ENCODE assay signal across 18 cellular contexts in genomic region chr18:63570721-63571120, GRCh38. TPM values are rescaled to one million over a fixed set of nuclear protein-coding genes. Genes with fewer than 3 reads are reported as not detected.
DNase-seq lines count a peak whose midpoint lies in the region; ATAC-seq and TF ChIP-seq lines count a peak whose summit lies in the region.
"Had no signal": no experiment of that assay in that cellular context is flagged by ENCODE, and none has a peak within 500 bp of the region (broad histone marks: within the 10 kb centered on the region; RNA-seq: fewer than 3 reads in every experiment).

No MANE protein-coding gene starts in this region.

- no peak overlapping the region for H2BK120ac ChIP-seq in trophoblast cell (ENCODE audit: insufficient read depth, low read length, poor library complexity)

- H3K36me3 ChIP-seq in adipocyte (ENCODE audit: control insufficient read depth, insufficient read depth, low read length, severe bottlenecking): no peaks in the 10 kb centered on the region
- no peaks in the 10 kb centered on the region for H3K36me3 ChIP-seq in trophoblast cell (ENCODE audit: control insufficient read depth in 1 of 2, insufficient read depth in 2 of 2, low read length in 2 of 2)

- no peak overlapping the region for H3K14ac ChIP-seq in trophoblast cell (ENCODE audit: low read length)

- no peak overlapping the region for H4K91ac ChIP-seq in trophoblast cell (ENCODE audit: low read depth, low read length)

- no peak for TF ChIP-seq CTCF in AG10803 (conservative IDR thresholded peaks at IDR 0.05; ENCODE audit: low read length)

- no peak overlapping the region for H3K4ac ChIP-seq in trophoblast cell (ENCODE audit: low read depth, low read length)

- H4K8ac ChIP-seq in trophoblast cell (ENCODE audit: low read depth, low read length): no peak overlapping the region

- no peaks in the 10 kb centered on the region for H3K9me3 ChIP-seq in adipocyte (ENCODE audit: control insufficient read depth, low read length)
- H3K9me3 ChIP-seq in trophoblast cell (ENCODE audit: insufficient read depth, low read depth, low read length): peaks cover 1% of the 10 kb centered on the region

- H2BK12ac ChIP-seq in trophoblast cell (ENCODE audit: low read length): no peak overlapping the region

- H3K27me3 ChIP-seq in adipocyte (replicated peaks; ENCODE audit: control insufficient read depth, insufficient read depth, low read length): no peaks in the 10 kb centered on the region
- H3K27me3 ChIP-seq in trophoblast cell (ENCODE audit: insufficient read depth, low read length): no peaks in the 10 kb centered on the region

- H3K79me1 ChIP-seq in trophoblast cell (ENCODE audit: low read length): no peaks in the 10 kb centered on the region

- no peak for ATAC-seq in HG02610 (IDR thresholded peaks at IDR 0.05; ENCODE audit: unreplicated experiment)
- ATAC-seq: CD8-positive, alpha-beta T cell; GM23338 had no signal

- DNase-seq in AG10803 (ENCODE audit: low read depth) (peak; percentile 70), adipocyte (ENCODE audit: low read depth) (peak; percentile 22), fibroblast of gingiva (ENCODE audit: low read depth) (peak; percentile 35), trophoblast cell (peak; percentile 30 to 76), NCI-H524 (lab: John Stamatoyannopoulos, UW) (no peak), epidermal melanocyte (ENCODE audit: insufficient read length, low spot score) (no peak)
- no peak for DNase-seq in activated CD4-positive, alpha-beta T cell treated with anti-CD3 and anti-CD28 coated beads, Interleukin-2, amount 50 U/mL, for 48 hours
- DNase-seq: CD8-positive, alpha-beta T cell; COR-L47; DMS153; DMS79 treated with DMSO at 0.1 percent for 48 hours; EL; H7 had no signal

- H3K4me1 ChIP-seq in adipocyte (ENCODE audit: control insufficient read depth, insufficient read depth, low read length): peaks cover 53% of the 10 kb centered on the region
- H3K4me1 ChIP-seq in trophoblast cell (ENCODE audit: control insufficient read depth in 1 of 2, insufficient read depth in 2 of 2, low read length in 2 of 2): no peaks in the 10 kb centered on the region

- H3K4me3 ChIP-seq in AG10803 (ENCODE audit: low read length) (no peak overlapping the region), adipocyte (ENCODE audit: low read length) (no peak overlapping the region), trophoblast cell (ENCODE audit: low read depth, low read length) (no peak overlapping the region)
- H3K4me3 ChIP-seq: GM23338 had no signal

- H4K12ac ChIP-seq in trophoblast cell (ENCODE audit: low read depth, low read length): no peak overlapping the region

- H2BK5ac ChIP-seq in trophoblast cell (ENCODE audit: low read depth, low read length, poor library complexity): no peak overlapping the region

- no peak overlapping the region for H3K23ac ChIP-seq in trophoblast cell (ENCODE audit: low read length)

- no peaks in the 10 kb centered on the region for H3K79me2 ChIP-seq in trophoblast cell (ENCODE audit: control insufficient read depth, insufficient read depth, low read length, poor library complexity)

- no peak overlapping the region for H3K4me2 ChIP-seq in trophoblast cell (ENCODE audit: low read length)
- H3K4me2 ChIP-seq: GM23338 had no signal

- no peak overlapping the region for H3K27ac ChIP-seq in trophoblast cell (ENCODE audit: low read depth, low read length)

- H2AK5ac ChIP-seq in trophoblast cell (ENCODE audit: low read length): no peak overlapping the region

- H3K9ac ChIP-seq in adipocyte (ENCODE audit: low read length) (no peak overlapping the region), trophoblast cell (ENCODE audit: low read length) (no peak overlapping the region)

- H3K18ac ChIP-seq in trophoblast cell (ENCODE audit: low read length): no peak overlapping the region

- H2AFZ ChIP-seq in trophoblast cell (ENCODE audit: insufficient read depth, low read length, poor library complexity): no peak overlapping the region

- 100% methylated on average over 2 of the region's 6 CpGs for WGBS in trophoblast cell (ENCODE audit: extremely low coverage, insufficient coverage, insufficient read length)

RNA-seq across cellular contexts. Expression of gene SERPINB13, which starts 16.4 kb away (rescaled TPM):
- polyA plus RNA-seq in trophoblast cell (2013): 0.03 and 0.06 TPM in 2 replicates
- polyA plus RNA-seq: BJ, CD14-positive monocyte, GM23338, IgD-negative memory B cell had no signal

RNA-seq across cellular contexts. Expression of gene SERPINB12, which starts 28.6 kb away (rescaled TPM):
- 0.10 and 0.18 TPM in 2 replicates for polyA plus RNA-seq in trophoblast cell (2013)
- polyA plus RNA-seq: BJ, CD14-positive monocyte, GM23338, IgD-negative memory B cell had no signal

Comparison
In these comparisons a context has a peak if more than half of its experiments do, and no peak if none do; other contexts are left out.
1. DNase-seq: peak in AG10803 (single experiment), adipocyte (single experiment), fibroblast of gingiva (single experiment) and trophoblast cell (2 of 2); none in NCI-H524 (0 of 2), epidermal melanocyte (single experiment) and activated CD4-positive, alpha-beta T cell treated with anti-CD3 and anti-CD28 coated beads, Interleukin-2, amount 50 U/mL, for 48 hours (0 of 2).